In the genomic region with DNA sequence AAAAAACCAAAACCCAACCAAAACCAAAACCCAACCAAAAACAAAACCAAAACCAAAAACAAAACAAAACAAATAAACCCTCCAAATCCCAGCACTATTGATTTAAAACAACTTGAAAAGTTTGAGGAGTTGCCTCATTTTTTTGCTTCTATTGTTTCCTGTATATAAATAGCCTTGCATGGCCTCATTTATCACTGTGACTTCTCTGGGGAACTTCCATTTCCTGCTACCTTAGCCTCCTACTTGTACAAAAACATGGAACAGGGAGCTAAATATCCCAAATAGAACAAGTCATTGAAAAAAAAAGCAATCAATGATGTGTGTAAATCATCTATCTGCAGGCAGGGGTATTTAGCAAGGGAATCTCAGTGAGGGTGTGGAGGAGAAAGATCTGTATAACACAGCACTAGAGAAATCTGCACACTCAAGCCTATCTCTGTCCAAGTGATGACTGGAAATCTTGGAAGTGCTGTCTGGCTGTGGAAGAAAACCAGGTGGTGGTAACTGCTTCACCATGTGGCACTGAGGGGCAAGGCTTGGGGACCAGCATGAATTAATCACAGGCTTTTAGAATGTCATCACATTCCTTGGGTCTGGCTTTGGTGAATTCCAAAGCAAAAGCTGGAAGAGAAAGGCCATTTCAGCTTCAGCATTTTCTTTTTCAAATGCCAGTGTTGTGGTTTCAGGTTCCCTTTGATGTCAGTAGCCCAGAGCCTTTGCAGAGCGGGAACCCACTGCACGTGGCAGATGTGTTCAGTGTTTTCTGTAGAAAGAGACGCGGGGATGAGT, we compare ENCODE assay signal across 15 cellular contexts.
DNase-seq lines count a peak whose midpoint lies in the region; ATAC-seq, FAIRE-seq and TF ChIP-seq lines count a peak whose summit lies in the region.
"Had no signal": no experiment of that assay in that cellular context is flagged by ENCODE, and none has a peak within 500 bp of the region (broad histone marks: within the 10 kb centered on the region; RNA-seq: fewer than 3 reads in every experiment).

No MANE protein-coding gene starts in this region.

- FAIRE-seq in astrocyte (lab: Jason Lieb, UNC), result peak; percentile 9

- H3K9me2 ChIP-seq in GM23248 (ENCODE audit: insufficient read depth), result 0 out of 2 replicates have a peak, but pooled peaks cover 5% of the 10 kb centered on the region

- H3K36me3 ChIP-seq in GM23248 (ENCODE audit: low read depth) (no peaks in the 10 kb centered on the region), astrocyte (ENCODE audit: insufficient read depth, low read length) (no peaks in the 10 kb centered on the region), right lobe of liver (no peaks in the 10 kb centered on the region)
- H3K36me3 ChIP-seq: ascending aorta had no signal

- H3K27me3 ChIP-seq in GM23248 (replicated peaks; ENCODE audit: insufficient read depth), result no peaks in the 10 kb centered on the region
- no peaks in the 10 kb centered on the region for H3K27me3 ChIP-seq in astrocyte (ENCODE audit: insufficient read depth, low read length)
- no peaks in the 10 kb centered on the region for H3K27me3 ChIP-seq in right lobe of liver
- H3K27me3 ChIP-seq: ascending aorta, foreskin keratinocyte had no signal

- H3K4me2 ChIP-seq in GM23248 (ENCODE audit: unreplicated experiment) (peak overlapping the region; percentile 38), astrocyte (ENCODE audit: low read length) (no peak overlapping the region)

- peaks cover 16% of the 10 kb centered on the region for H3K4me1 Mint-ChIP-seq in astrocyte (ENCODE audit: low read depth, unreplicated experiment)
- peaks cover 4% of the 10 kb centered on the region for H3K4me1 Mint-ChIP-seq in activated naive CD4-positive, alpha-beta T cell treated with anti-CD3 and anti-CD28 coated beads, Interleukin-2, amount 10 ng/mL, durations not matched to agents 7 days and 5 days

- intact Hi-C loops in left cardiac atrium (cut with DNase I), result no loop called here
- intact Hi-C loops in right lobe of liver (cut with DNase I), result no loop called here

- H3K27me3 Mint-ChIP-seq in astrocyte (ENCODE audit: low read depth, unreplicated experiment), result peaks cover 2% of the 10 kb centered on the region
- peaks cover 14% of the 10 kb centered on the region for H3K27me3 Mint-ChIP-seq in activated naive CD4-positive, alpha-beta T cell treated with anti-CD3 and anti-CD28 coated beads, Interleukin-2, amount 10 ng/mL, durations not matched to agents 7 days and 5 days

- no peaks in the 10 kb centered on the region for H3K9me3 ChIP-seq in GM23248 (ENCODE audit: low read depth)
- no peaks in the 10 kb centered on the region for H3K9me3 ChIP-seq in astrocyte (ENCODE audit: insufficient read depth, low read depth, low read length)
- H3K9me3 ChIP-seq in right lobe of liver, result no peaks in the 10 kb centered on the region
- H3K9me3 ChIP-seq: ascending aorta had no signal

- peaks cover 17% of the 10 kb centered on the region for H3K4me1 ChIP-seq in GM23248 (ENCODE audit: insufficient read depth)
- H3K4me1 ChIP-seq in astrocyte (ENCODE audit: insufficient read depth, low read length), result no peaks in the 10 kb centered on the region
- H3K4me1 ChIP-seq in right lobe of liver, result no peaks in the 10 kb centered on the region
- H3K4me1 ChIP-seq: foreskin keratinocyte had no signal

- H4K20me1 ChIP-seq in GM23248 (ENCODE audit: insufficient read depth) (no peaks in the 10 kb centered on the region), astrocyte (ENCODE audit: insufficient read depth, low read length) (no peaks in the 10 kb centered on the region)

- no peak overlapping the region for H3K27ac Mint-ChIP-seq in astrocyte (ENCODE audit: unreplicated experiment)
- H3K27ac Mint-ChIP-seq in activated naive CD4-positive, alpha-beta T cell treated with anti-CD3 and anti-CD28 coated beads, Interleukin-2, amount 10 ng/mL, durations not matched to agents 7 days and 5 days, result no peak overlapping the region
- H3K27ac Mint-ChIP-seq: CD8-positive, alpha-beta T cell had no signal

- peaks cover 12% of the 10 kb centered on the region for H3F3A ChIP-seq in GM23248 (ENCODE audit: insufficient read depth)

- no peak overlapping the region for H3K4me3 Mint-ChIP-seq in astrocyte (ENCODE audit: unreplicated experiment)
- no peak overlapping the region for H3K4me3 Mint-ChIP-seq in activated naive CD4-positive, alpha-beta T cell treated with anti-CD3 and anti-CD28 coated beads, Interleukin-2, amount 10 ng/mL, durations not matched to agents 7 days and 5 days
- H3K4me3 Mint-ChIP-seq: CD8-positive, alpha-beta T cell had no signal

- CTCF ChIA-PET in activated naive CD4-positive, alpha-beta T cell treated with anti-CD3 and anti-CD28 coated beads, Interleukin-2, amount 10 ng/mL, durations not matched to agents 7 days and 5 days (lab: Charles Lee), result no interaction called here

- 6 to 25% methylated on average over 4 of the region's 4 CpGs for WGBS in GM23248 (ENCODE audit: low coverage in 1 of 2, low lambda C conversion rate in 2 of 2, missing lambda C conversion rate in 2 of 2), 2 experiments
- 57% methylated on average over 2 of the region's 4 CpGs for WGBS in right lobe of liver (ENCODE audit: insufficient coverage, low coverage, low lambda C conversion rate, missing lambda C conversion rate)

- no peak for TF ChIP-seq POLR2A in right lobe of liver (IDR thresholded peaks at IDR 0.05)

- H3K4me3 ChIP-seq in GM23248, result no peak overlapping the region
- H3K4me3 ChIP-seq in astrocyte (ENCODE audit: insufficient read depth, low read depth, low read length), result no peak overlapping the region
- no peak overlapping the region for H3K4me3 ChIP-seq in skeletal muscle cell (ENCODE audit: low read depth, low read length)
- H3K4me3 ChIP-seq in right lobe of liver, result no peak overlapping the region
- H3K4me3 ChIP-seq: ascending aorta had no signal

- H3K79me2 ChIP-seq in GM23248 (ENCODE audit: insufficient read depth), result no peaks in the 10 kb centered on the region
- no peaks in the 10 kb centered on the region for H3K79me2 ChIP-seq in astrocyte (ENCODE audit: insufficient read depth, low read length)

- peak; percentile 67 for DNase-seq in GM23248
- peak; percentile 71 for DNase-seq in astrocyte (ENCODE audit: low read depth)
- DNase-seq in left cardiac atrium, result no peak
- peak; percentile 30 for DNase-seq in skeletal muscle cell (ENCODE audit: low read depth)
- DNase-seq in activated naive CD4-positive, alpha-beta T cell treated with anti-CD3 and anti-CD28 coated beads, Interleukin-2, amount 10 ng/mL, durations not matched to agents 7 days and 5 days, result no peak
- DNase-seq in right lobe of liver, result no peak
- DNase-seq in NCI-H1694 treated with DMSO at 0.1 percent for 48 hours (lab: John Stamatoyannopoulos, UW), result no peak
- DNase-seq: activated effector memory CD4-positive, alpha-beta T cell treated with Interleukin-2 at 50 U/mL for 16 hours; CD8-positive, alpha-beta T cell; foreskin keratinocyte; midbrain; NCI-H187 treated with DMSO at 0.1 percent for 48 hours; NCI-H510A had no signal

- H2AFZ ChIP-seq in GM23248 (0 out of 2 replicates have a peak overlapping the region, but pooled peaks have one; percentile 4), astrocyte (ENCODE audit: low read depth, low read length) (no peak overlapping the region)

- H3K9ac ChIP-seq in GM23248, result no peak overlapping the region
- H3K9ac ChIP-seq in astrocyte (ENCODE audit: low read length), result no peak overlapping the region

- H3K27ac ChIP-seq in GM23248 (no peak overlapping the region), astrocyte (ENCODE audit: low read depth, low read length) (no peak overlapping the region), right lobe of liver (no peak overlapping the region)
- H3K27ac ChIP-seq: foreskin keratinocyte had no signal

- ATAC-seq in left cardiac atrium (peak; percentile 52 to 70), GM19324 (IDR thresholded peaks at IDR 0.05; ENCODE audit: low FRiP score, unreplicated experiment) (no peak), right lobe of liver (no peak)
- ATAC-seq: CD8-positive, alpha-beta T cell; foreskin keratinocyte had no signal

- no peaks in the 10 kb centered on the region for H3K36me3 Mint-ChIP-seq in astrocyte (ENCODE audit: low read depth, unreplicated experiment)
- H3K36me3 Mint-ChIP-seq in activated naive CD4-positive, alpha-beta T cell treated with anti-CD3 and anti-CD28 coated beads, Interleukin-2, amount 10 ng/mL, durations not matched to agents 7 days and 5 days, result no peaks in the 10 kb centered on the region
- H3K36me3 Mint-ChIP-seq: CD8-positive, alpha-beta T cell had no signal

- in situ Hi-C loops in GM23248 (cut with MboI), result no loop called here

- peaks cover 4% of the 10 kb centered on the region for H3K9me3 Mint-ChIP-seq in astrocyte (ENCODE audit: unreplicated experiment)
- H3K9me3 Mint-ChIP-seq in activated naive CD4-positive, alpha-beta T cell treated with anti-CD3 and anti-CD28 coated beads, Interleukin-2, amount 10 ng/mL, durations not matched to agents 7 days and 5 days, result peaks cover 3% of the 10 kb centered on the region
- H3K9me3 Mint-ChIP-seq: CD8-positive, alpha-beta T cell had no signal

- TF ChIP-seq CTCF in astrocyte (IDR thresholded peaks at IDR 0.05; ENCODE audit: insufficient read depth, low read depth, low read length) (no peak), right lobe of liver (IDR thresholded peaks at IDR 0.05) (no peak)

Comparison
In these comparisons a context has a peak if more than half of its experiments do, and no peak if none do; other contexts are left out.
1. DNase-seq: peak in GM23248 (single experiment), astrocyte (single experiment) and skeletal muscle cell (single experiment); none in left cardiac atrium (single experiment), activated naive CD4-positive, alpha-beta T cell treated with anti-CD3 and anti-CD28 coated beads, Interleukin-2, amount 10 ng/mL, durations not matched to agents 7 days and 5 days (single experiment), right lobe of liver (0 of 3) and NCI-H1694 treated with DMSO at 0.1 percent for 48 hours (single experiment).
2. ATAC-seq: peak in left cardiac atrium (2 of 2); none in GM19324 (single experiment) and right lobe of liver (0 of 4).